Comparison of ENCODE assay signal across 19 cellular contexts in genomic region chr18:21638822-21639221, GRCh38.
"Had no signal": no experiment of that assay in that cellular context is flagged by ENCODE, and none has a peak within 500 bp of the region (broad histone marks: within the 10 kb centered on the region; RNA-seq: fewer than 3 reads in every experiment).

No MANE protein-coding gene starts in this region.

- H3K4me3 Mint-ChIP-seq: activated CD4-positive, alpha-beta T cell treated with anti-CD3 and anti-CD28 coated beads, Interleukin-2, amount 10 ng/mL, durations not matched to agents 24 days and 14 days; activated naive CD4-positive, alpha-beta T cell treated with anti-CD3 and anti-CD28 coated beads for 36 hours; endodermal cell; naive B cell; T-cell had no signal

- H3K36me3 Mint-ChIP-seq: naive B cell had no signal

- DNase-seq: activated CD4-positive, alpha-beta T cell treated with anti-CD3 and anti-CD28 coated beads, Interleukin-2, amount 10 ng/mL, durations not matched to agents 24 days and 14 days; activated CD4-positive, CD25-positive, alpha-beta regulatory T cell; activated CD8-positive, alpha-beta memory T cell treated with anti-CD3 and anti-CD28 coated beads for 24 hours; activated naive CD4-positive, alpha-beta T cell treated with anti-CD3 and anti-CD28 coated beads for 36 hours; activated T-cell treated with anti-CD3 and anti-CD28 coated beads for 4 hours; dorsolateral prefrontal cortex; endodermal cell; erythroblast; heart right ventricle; left colon; naive B cell; pancreas; stimulated activated CD4-positive, alpha-beta T cell treated with anti-CD3 and anti-CD28 coated beads, Interleukin-12 subunit alpha, Interleukin-12 subunit beta, amount 100 ng/mL, for 4 hours; stimulated activated CD4-positive, alpha-beta T cell treated with anti-CD3 and anti-CD28 coated beads, Interleukin-2, amount 100 ng/mL, for 24 hours; T-cell had no signal

- H3K4me1 Mint-ChIP-seq: endodermal cell had no signal

- H3K27ac ChIP-seq: dorsolateral prefrontal cortex, gastroesophageal sphincter, heart right ventricle, pancreas had no signal

- H3K4me1 ChIP-seq: gastroesophageal sphincter, heart right ventricle, pancreas had no signal

- H3K27me3 Mint-ChIP-seq: activated CD4-positive, alpha-beta T cell treated with anti-CD3 and anti-CD28 coated beads, Interleukin-2, amount 10 ng/mL, durations not matched to agents 24 days and 14 days; naive B cell; T-cell had no signal

- ATAC-seq: gastroesophageal sphincter, heart right ventricle, T-cell had no signal

- H3K9me3 Mint-ChIP-seq: activated CD4-positive, alpha-beta T cell treated with anti-CD3 and anti-CD28 coated beads, Interleukin-2, amount 10 ng/mL, durations not matched to agents 24 days and 14 days; activated naive CD4-positive, alpha-beta T cell treated with anti-CD3 and anti-CD28 coated beads for 36 hours; activated T-helper 2 cell treated with anti-CD3 and anti-CD28 coated beads, Interferon-gamma antibody, Interleukin-2, Interleukin-4, amounts not matched to agents 10 μg/mL and 5 μg/mL and 100 μg/mL, durations not matched to agents 14 hours and 24 hours and 36 hours; endodermal cell; naive B cell; T-cell had no signal

- H3K27ac Mint-ChIP-seq: activated T-helper 2 cell treated with anti-CD3 and anti-CD28 coated beads, Interferon-gamma antibody, Interleukin-2, Interleukin-4, amounts not matched to agents 10 μg/mL and 5 μg/mL and 100 μg/mL, durations not matched to agents 14 hours and 24 hours and 36 hours; endodermal cell had no signal

- H3K36me3 ChIP-seq: pancreas had no signal

- H3K4me3 ChIP-seq: dorsolateral prefrontal cortex, gastroesophageal sphincter, heart right ventricle, pancreas had no signal

- H3K27me3 ChIP-seq: dorsolateral prefrontal cortex, gastroesophageal sphincter, heart right ventricle, pancreas had no signal

- FAIRE-seq: astrocyte, islet of Langerhans, pancreas had no signal

- H3K9me3 ChIP-seq: gastroesophageal sphincter, heart right ventricle, pancreas had no signal
